In genomic region chr2:222884765-222885424, GRCh38 we compare ENCODE assay signal across 19 cellular contexts. TPM values are rescaled to one million over a fixed set of nuclear protein-coding genes. Genes with fewer than 3 reads are reported as not detected.
DNase-seq lines count a peak whose midpoint lies in the region; ATAC-seq and TF ChIP-seq lines count a peak whose summit lies in the region.
"Had no signal": no experiment of that assay in that cellular context is flagged by ENCODE, and none has a peak within 500 bp of the region (broad histone marks: within the 10 kb centered on the region; RNA-seq: fewer than 3 reads in every experiment).

No MANE protein-coding gene starts in this region.

- CTCF ChIA-PET in activated CD4-positive, alpha-beta memory T cell treated with anti-CD3 and anti-CD28 coated beads for 36 hours (lab: Charles Lee) = interaction anchor here (1.1 kb wide), 1 partner anchor 18 kb away, joined by 3 read pairs; no protein-coding TSS in a partner anchor

- H3K4me3 Mint-ChIP-seq in activated CD4-positive, alpha-beta memory T cell treated with anti-CD3 and anti-CD28 coated beads for 36 hours = no peak overlapping the region
- H3K4me3 Mint-ChIP-seq: activated T-cell treated with anti-CD3 and anti-CD28 coated beads, Interleukin-2, amount 50 U/mL, for 72 hours; IgD-negative memory B cell had no signal

- peak; percentile 86 for DNase-seq in NCI-H2227 treated with DMSO at 0.1 percent for 48 hours (lab: John Stamatoyannopoulos, UW)
- no peak for DNase-seq in esophagus muscularis mucosa (ENCODE audit: extremely low spot score)
- no peak for DNase-seq in lower lobe of right lung
- DNase-seq in activated CD4-positive, alpha-beta memory T cell treated with anti-CD3 and anti-CD28 coated beads for 36 hours = no peak
- no peak for DNase-seq in NCI-H2171 (lab: John Stamatoyannopoulos, UW)
- DNase-seq: activated CD4-positive, alpha-beta T cell treated with anti-CD3 and anti-CD28 coated beads, Interleukin-2, amount 50 U/mL, for 4 hours; activated T-cell treated with anti-CD3 and anti-CD28 coated beads, Interleukin-2, amount 50 U/mL, for 72 hours; amniotic stem cell; DMS53; naive thymus-derived CD4-positive, alpha-beta T cell; NCI-H1105; stimulated activated CD4-positive, alpha-beta T cell treated with anti-CD3 and anti-CD28 coated beads, Interleukin-4, amount 100 ng/mL, for 24 hours had no signal

- no peaks in the 10 kb centered on the region for H3K9me3 Mint-ChIP-seq in activated CD4-positive, alpha-beta memory T cell treated with anti-CD3 and anti-CD28 coated beads for 36 hours
- H3K9me3 Mint-ChIP-seq: activated T-cell treated with anti-CD3 and anti-CD28 coated beads, Interleukin-2, amount 50 U/mL, for 72 hours; IgD-negative memory B cell had no signal

- intact Hi-C loops in esophagus muscularis mucosa (cut with DNase I) = no loop called here
- intact Hi-C loops in lower lobe of right lung (cut with DNase I) = no loop called here
- intact Hi-C loops in activated CD4-positive, alpha-beta memory T cell treated with anti-CD3 and anti-CD28 coated beads for 36 hours (cut with micrococcal nuclease) = no loop called here

- no peak overlapping the region for H3K27ac Mint-ChIP-seq in activated CD4-positive, alpha-beta memory T cell treated with anti-CD3 and anti-CD28 coated beads for 36 hours
- H3K27ac Mint-ChIP-seq: activated T-cell treated with anti-CD3 and anti-CD28 coated beads, Interleukin-2, amount 50 U/mL, for 72 hours; naive thymus-derived CD4-positive, alpha-beta T cell had no signal

- H3K9me3 ChIP-seq in esophagus muscularis mucosa = no peaks in the 10 kb centered on the region
- no peaks in the 10 kb centered on the region for H3K9me3 ChIP-seq in lower lobe of right lung
- no peaks in the 10 kb centered on the region for H3K9me3 ChIP-seq in stomach smooth muscle (ENCODE audit: control insufficient read depth in 2 of 2, low read length in 2 of 2)
- H3K9me3 ChIP-seq: HAP-1, vagina had no signal

- no peak for TF ChIP-seq EP300 in esophagus muscularis mucosa (IDR thresholded peaks at IDR 0.05)

- TF ChIP-seq POLR2A in esophagus muscularis mucosa (IDR thresholded peaks at IDR 0.05; ENCODE audit: low read depth) = no peak

- no peaks in the 10 kb centered on the region for H3K36me3 ChIP-seq in esophagus muscularis mucosa
- H3K36me3 ChIP-seq in lower lobe of right lung = no peaks in the 10 kb centered on the region
- no peaks in the 10 kb centered on the region for H3K36me3 ChIP-seq in stomach smooth muscle (ENCODE audit: control insufficient read depth in 2 of 2, insufficient read depth in 2 of 2, low read length in 2 of 2)
- H3K36me3 ChIP-seq: HAP-1, vagina had no signal

- H3K27me3 ChIP-seq in esophagus muscularis mucosa (no peaks in the 10 kb centered on the region), lower lobe of right lung (ENCODE audit: low read depth) (no peaks in the 10 kb centered on the region), stomach smooth muscle (ENCODE audit: control insufficient read depth in 1 of 2, insufficient read depth in 2 of 2, low read length in 2 of 2) (no peaks in the 10 kb centered on the region)
- H3K27me3 ChIP-seq: vagina had no signal

- H3K9ac ChIP-seq in stomach smooth muscle (ENCODE audit: low read length in 2 of 2) = no peak overlapping the region

- H3K36me3 Mint-ChIP-seq in activated CD4-positive, alpha-beta memory T cell treated with anti-CD3 and anti-CD28 coated beads for 36 hours = no peaks in the 10 kb centered on the region

- peak; percentile 48 to 86 for ATAC-seq in lower lobe of right lung
- ATAC-seq in GM18502 (IDR thresholded peaks at IDR 0.05; ENCODE audit: poor library complexity, unreplicated experiment) = no peak
- ATAC-seq: activated T-cell treated with anti-CD3 and anti-CD28 coated beads, Interleukin-2, amount 50 U/mL, for 72 hours; naive thymus-derived CD4-positive, alpha-beta T cell had no signal

- H3K27me3 Mint-ChIP-seq in activated CD4-positive, alpha-beta memory T cell treated with anti-CD3 and anti-CD28 coated beads for 36 hours = no peaks in the 10 kb centered on the region
- H3K27me3 Mint-ChIP-seq: IgD-negative memory B cell; naive thymus-derived CD4-positive, alpha-beta T cell had no signal

- TF ChIP-seq CTCF in esophagus muscularis mucosa (IDR thresholded peaks at IDR 0.05) (no peak), lower lobe of right lung (IDR thresholded peaks at IDR 0.05) (no peak)

- 47% methylated on average over 5 of the region's 5 CpGs for WGBS in esophagus muscularis mucosa

- peaks cover 39 to 70% (median 49%) of the 10 kb centered on the region in 4 donors for H3K4me1 ChIP-seq in esophagus muscularis mucosa
- H3K4me1 ChIP-seq in lower lobe of right lung = peaks cover 37% of the 10 kb centered on the region
- H3K4me1 ChIP-seq in stomach smooth muscle (ENCODE audit: control insufficient read depth, insufficient read depth, low read length) = peaks cover 13% of the 10 kb centered on the region

- H3K4me3 ChIP-seq in esophagus muscularis mucosa = no peak overlapping the region
- no peak overlapping the region for H3K4me3 ChIP-seq in lower lobe of right lung
- H3K4me3 ChIP-seq in stomach smooth muscle (ENCODE audit: low read length in 2 of 2) = peak overlapping the region in 1 of 2 donors; percentile 40
- H3K4me3 ChIP-seq: coronary artery, HAP-1, vagina had no signal

- POLR2A ChIA-PET in activated CD4-positive, alpha-beta memory T cell treated with anti-CD3 and anti-CD28 coated beads for 36 hours (lab: Charles Lee) = no interaction called here

- peak overlapping the region in 3 of 4 donors; percentile 35 to 55 (median 36) for H3K27ac ChIP-seq in esophagus muscularis mucosa (replicated peaks in 1 of 4)
- peak overlapping the region; percentile 32 for H3K27ac ChIP-seq in lower lobe of right lung
- peak overlapping the region; percentile 42 for H3K27ac ChIP-seq in stomach smooth muscle (ENCODE audit: low read length)
- H3K27ac ChIP-seq: epithelial cell of prostate, vagina had no signal

- H3K4me1 Mint-ChIP-seq in activated CD4-positive, alpha-beta memory T cell treated with anti-CD3 and anti-CD28 coated beads for 36 hours (ENCODE audit: low read depth) = peaks cover 13% of the 10 kb centered on the region

RNA-seq across cellular contexts. Expression of gene ACSL3, which starts 24.1 kb away (rescaled TPM):
- total RNA-seq in esophagus muscularis mucosa (10 to 100 TPM; 31.1 to 56.3 (median 52.5) TPM), lower lobe of right lung (74.2 TPM)
- total RNA-seq in activated CD4-positive, alpha-beta memory T cell treated with anti-CD3 and anti-CD28 coated beads for 36 hours = 10 to 100 TPM; 48.7 to 57.2 TPM
